21 cellular contexts compared by ENCODE assay signal in the genomic region with DNA sequence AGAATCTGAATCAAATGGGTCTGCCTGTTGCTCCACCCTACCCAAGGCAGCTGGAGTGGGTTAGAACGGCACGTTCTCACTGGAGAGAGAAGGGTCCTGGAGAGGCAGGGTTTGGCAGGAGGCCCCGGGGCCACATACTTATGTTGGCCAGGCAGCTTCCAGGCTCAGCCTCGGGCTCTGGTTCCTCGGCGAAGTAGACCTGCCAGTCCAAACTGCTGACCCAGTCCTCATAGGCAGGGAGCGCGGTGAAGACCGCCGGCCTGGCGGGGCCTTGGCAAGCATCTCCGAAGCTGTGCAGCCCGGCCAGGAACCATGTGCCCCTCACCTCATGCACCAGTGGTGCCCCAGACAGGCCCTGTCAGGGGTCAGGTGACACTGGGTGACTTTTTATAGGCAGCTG.
"Had no signal": no experiment of that assay in that cellular context is flagged by ENCODE, and none has a peak within 500 bp of the region (broad histone marks: within the 10 kb centered on the region; RNA-seq: fewer than 3 reads in every experiment).

No MANE protein-coding gene starts in this region.

- H3K4me3 Mint-ChIP-seq: activated CD4-positive, alpha-beta memory T cell treated with anti-CD3 and anti-CD28 coated beads for 36 hours; activated CD4-positive, alpha-beta T cell treated with anti-CD3 and anti-CD28 coated beads, Interleukin-2, amount 10 ng/mL, durations not matched to agents 24 days and 14 days; activated naive CD4-positive, alpha-beta T cell treated with anti-CD3 and anti-CD28 coated beads, Interleukin-2, amount 50 U/mL, for 24 hours; activated naive CD8-positive, alpha-beta T cell treated with anti-CD3 and anti-CD28 coated beads, Interleukin-2, amount 50 U/mL, for 24 hours; nephron progenitor cell; type B pancreatic cell had no signal

- H3K27me3 ChIP-seq: pancreas had no signal

- H3K27ac ChIP-seq: pancreas, psoas muscle, thoracic aorta had no signal

- H3K36me3 Mint-ChIP-seq: activated naive CD4-positive, alpha-beta T cell treated with anti-CD3 and anti-CD28 coated beads, Interleukin-2, amount 50 U/mL, for 24 hours; naive B cell; type B pancreatic cell had no signal

- H3K4me3 ChIP-seq: pancreas, psoas muscle, thoracic aorta had no signal

- H3K9me3 Mint-ChIP-seq: activated CD4-positive, alpha-beta memory T cell treated with anti-CD3 and anti-CD28 coated beads for 36 hours; activated CD4-positive, alpha-beta T cell treated with anti-CD3 and anti-CD28 coated beads, Interleukin-2, amount 10 ng/mL, durations not matched to agents 24 days and 14 days; activated naive CD4-positive, alpha-beta T cell treated with anti-CD3 and anti-CD28 coated beads, Interleukin-2, amount 50 U/mL, for 24 hours; activated naive CD8-positive, alpha-beta T cell treated with anti-CD3 and anti-CD28 coated beads, Interleukin-2, amount 50 U/mL, for 24 hours; naive B cell; nephron progenitor cell; type B pancreatic cell had no signal

- H3K4me1 ChIP-seq: pancreas had no signal

- H3K27me3 Mint-ChIP-seq: activated CD4-positive, alpha-beta memory T cell treated with anti-CD3 and anti-CD28 coated beads for 36 hours; activated CD4-positive, alpha-beta T cell treated with anti-CD3 and anti-CD28 coated beads, Interleukin-2, amount 10 ng/mL, durations not matched to agents 24 days and 14 days; activated naive CD4-positive, alpha-beta T cell treated with anti-CD3 and anti-CD28 coated beads, Interleukin-2, amount 50 U/mL, for 24 hours; activated naive CD8-positive, alpha-beta T cell treated with anti-CD3 and anti-CD28 coated beads, Interleukin-2, amount 50 U/mL, for 24 hours; naive B cell; type B pancreatic cell had no signal

- DNase-seq: activated CD4-positive, alpha-beta memory T cell treated with anti-CD3 and anti-CD28 coated beads for 36 hours; activated CD4-positive, alpha-beta T cell treated with anti-CD3 and anti-CD28 coated beads, Interleukin-2, amount 10 ng/mL, durations not matched to agents 24 days and 14 days; activated CD4-positive, CD25-positive, alpha-beta regulatory T cell treated with anti-CD3 and anti-CD28 coated beads, Interleukin-2, amount 50 U/mL, for 72 hours; activated CD8-positive, alpha-beta memory T cell treated with anti-CD3 and anti-CD28 coated beads, Interleukin-2, amount 50 U/mL, for 4 hours; activated gamma-delta T cell treated with Interleukin-2 at 50 U/mL for 16 hours; activated naive CD8-positive, alpha-beta T cell treated with anti-CD3 and anti-CD28 coated beads, Interleukin-2, amount 50 U/mL, for 24 hours; activated T-cell treated with anti-CD3 and anti-CD28 coated beads, Interleukin-2, amount 50 U/mL, for 1 hour; amygdala; caudate nucleus; cortex of kidney; head of caudate nucleus; hypothalamus; naive B cell; nephron progenitor cell; stimulated activated naive CD4-positive, alpha-beta T cell treated with Interleukin-2 at 50 U/mL for 16 hours; T-helper 2 cell had no signal

- H3K27ac Mint-ChIP-seq: activated CD4-positive, alpha-beta memory T cell treated with anti-CD3 and anti-CD28 coated beads for 36 hours; activated CD4-positive, alpha-beta T cell treated with anti-CD3 and anti-CD28 coated beads, Interleukin-2, amount 10 ng/mL, durations not matched to agents 24 days and 14 days; activated naive CD4-positive, alpha-beta T cell treated with anti-CD3 and anti-CD28 coated beads, Interleukin-2, amount 50 U/mL, for 24 hours; activated naive CD8-positive, alpha-beta T cell treated with anti-CD3 and anti-CD28 coated beads, Interleukin-2, amount 50 U/mL, for 24 hours; nephron progenitor cell; type B pancreatic cell had no signal

- H3K9me3 ChIP-seq: pancreas, psoas muscle, thoracic aorta had no signal

- ATAC-seq: activated naive CD8-positive, alpha-beta T cell treated with anti-CD3 and anti-CD28 coated beads, Interleukin-2, amount 50 U/mL, for 24 hours; pancreas had no signal
